Comparison of ENCODE assay signal across 20 cellular contexts in the genomic region with DNA sequence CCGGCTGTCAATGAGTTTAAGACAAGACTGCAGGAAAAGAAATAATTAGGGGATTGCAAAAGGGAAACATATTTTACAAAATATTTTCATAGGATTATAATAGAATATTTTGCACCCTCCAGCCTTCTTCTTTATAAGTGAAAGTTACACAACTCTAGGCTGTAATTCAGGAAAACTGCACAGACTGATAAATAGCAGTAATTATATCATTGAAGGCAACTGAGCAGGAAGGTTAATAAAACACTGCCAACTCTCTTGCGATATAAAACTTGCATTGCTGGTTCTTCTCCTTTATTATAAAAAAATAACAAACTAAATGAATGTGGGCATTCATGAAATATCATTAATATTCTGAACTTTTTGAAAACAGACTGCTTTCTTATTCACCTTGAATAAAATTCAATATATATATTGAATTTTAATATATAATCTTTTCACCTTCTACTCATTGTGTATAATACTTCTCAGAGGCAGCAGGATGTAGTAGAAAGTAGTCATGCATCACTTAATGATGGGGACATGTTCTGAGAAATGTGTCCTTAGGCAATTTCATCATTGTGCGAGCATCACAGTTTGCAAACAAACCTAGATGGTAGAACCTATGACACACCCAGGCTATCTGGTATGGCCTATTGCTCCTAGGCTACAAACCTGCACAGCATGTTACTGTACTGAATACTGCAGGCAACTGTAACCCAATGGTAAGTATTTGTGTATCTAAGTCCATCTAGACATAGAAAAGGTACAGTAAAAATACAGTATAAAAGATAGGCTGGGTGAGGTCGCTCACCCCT. TPM values are rescaled to one million over a fixed set of nuclear protein-coding genes. Genes with fewer than 3 reads are reported as not detected.
A peak's percentile ranks its signal among the peaks of the same experiment; 100 is the strongest.
DNase-seq lines count a peak whose midpoint lies in the region; ATAC-seq and TF ChIP-seq lines count a peak whose summit lies in the region.
"Had no signal": no experiment of that assay in that cellular context is flagged by ENCODE, and none has a peak within 500 bp of the region (broad histone marks: within the 10 kb centered on the region; RNA-seq: fewer than 3 reads in every experiment).

No MANE protein-coding gene starts in this region.

- H3K79me2 ChIP-seq in PC-3 (ENCODE audit: low read length) = peaks cover 6% of the 10 kb centered on the region; the same call in 1 of the 2 replicates

- peak; percentile 78 for ATAC-seq in PC-3
- ATAC-seq in GM18873 (IDR thresholded peaks at IDR 0.05; ENCODE audit: low FRiP score, unreplicated experiment) = no peak
- ATAC-seq: HepG2 had no signal

- TF ChIP-seq CTCF in PC-3 (conservative IDR thresholded peaks at IDR 0.05; ENCODE audit: low read depth, low read length) (no peak), VCaP (conservative IDR thresholded peaks at IDR 0.05) (no peak)

- H3F3A ChIP-seq in PC-3 (ENCODE audit: low read length, unreplicated experiment) = no peaks in the 10 kb centered on the region

- H3K27me3 ChIP-seq in PC-3 (ENCODE audit: low read length) = no peaks in the 10 kb centered on the region
- H3K27me3 ChIP-seq: BE2C had no signal

- H3K27ac ChIP-seq in PC-3 (ENCODE audit: low read length) = peak overlapping the region; percentile 36
- H3K27ac ChIP-seq in VCaP = peak overlapping the region; percentile 27; the same call in 1 of the 2 replicates
- H3K27ac ChIP-seq: GM23248 had no signal

- H3K9ac ChIP-seq in PC-3 (ENCODE audit: low read length) = no peak overlapping the region
- H3K9ac ChIP-seq: GM23248 had no signal

- intact Hi-C loops in PC-3 (cut with micrococcal nuclease) = no loop called here

- no peaks in the 10 kb centered on the region for H3K36me3 ChIP-seq in PC-3 (ENCODE audit: low read depth, low read length)
- H3K36me3 ChIP-seq: BE2C, HAP-1 had no signal

- CTCF ChIA-PET in PC-3 (lab: Charles Lee) = no interaction called here

- H3K9me3 ChIP-seq in PC-3 (ENCODE audit: low read length) = no peaks in the 10 kb centered on the region
- H3K9me3 ChIP-seq: BE2C, HAP-1 had no signal

- POLR2A ChIA-PET in PC-3 (lab: Charles Lee; ENCODE audit: unreplicated experiment) = no interaction called here

- DNase-seq in PC-3 (peak; percentile 69), kidney tubule cell (ENCODE audit: low spot score) (peak; percentile 24), renal cortical epithelial cell (ENCODE audit: low read depth) (peak; percentile 35), cerebellar cortex (ENCODE audit: low spot score) (no peak)
- no peak for DNase-seq in activated naive CD4-positive, alpha-beta T cell treated with anti-CD3 and anti-CD28 coated beads, Interleukin-2, amount 50 U/mL, for 16 hours
- DNase-seq: ACHN; BE2C; C1 segment of cervical spinal cord; CD4-positive, CD25-positive, alpha-beta regulatory T cell; CD8-positive, alpha-beta memory T cell; COR-L47; DMS 273 treated with DMSO at 0.1 percent for 48 hours; DMS53; DND-41; EL; GM23248 had no signal

- BruUV-seq in PC-3 (replicated peaks; lab: Mats Ljungman, UMichigan) = no TSS peak

- H3K4me2 ChIP-seq in PC-3 (ENCODE audit: low read length) = no peak overlapping the region

- no peaks in the 10 kb centered on the region for H4K20me1 ChIP-seq in PC-3 (ENCODE audit: low read length)

- peaks cover 11% of the 10 kb centered on the region for H3K4me1 ChIP-seq in PC-3 (ENCODE audit: insufficient read depth, low read length)
- H3K4me1 ChIP-seq: BE2C, HAP-1 had no signal

- H3K4me3 ChIP-seq in PC-3 (ENCODE audit: low read length) = no peak overlapping the region
- H3K4me3 ChIP-seq: GM23248, HAP-1 had no signal

- no peaks in the 10 kb centered on the region for H3K9me2 ChIP-seq in PC-3 (replicated peaks; ENCODE audit: low read length)

- H2AFZ ChIP-seq in PC-3 (ENCODE audit: low read length) = no peak overlapping the region
- H2AFZ ChIP-seq: GM23248 had no signal

RNA-seq across cellular contexts. Expression of a gene that starts 24.9 kb away (rescaled TPM):
- 24.3 and 26.6 TPM in 2 replicates for total RNA-seq in PC-3 (2014; rRNA removed)
- total RNA-seq in renal cortical epithelial cell = 11.6 and 53.2 TPM in 2 replicates
- total RNA-seq: CD4-positive, CD25-positive, alpha-beta regulatory T cell had no signal

Comparison
In these comparisons a context has a peak if more than half of its experiments do, and no peak if none do; other contexts are left out.
1. DNase-seq: peak in PC-3 (single experiment), kidney tubule cell (single experiment) and renal cortical epithelial cell (single experiment); none in activated naive CD4-positive, alpha-beta T cell treated with anti-CD3 and anti-CD28 coated beads, Interleukin-2, amount 50 U/mL, for 16 hours (single experiment) and cerebellar cortex (single experiment).